18 cellular contexts compared by ENCODE assay signal in the genomic region with DNA sequence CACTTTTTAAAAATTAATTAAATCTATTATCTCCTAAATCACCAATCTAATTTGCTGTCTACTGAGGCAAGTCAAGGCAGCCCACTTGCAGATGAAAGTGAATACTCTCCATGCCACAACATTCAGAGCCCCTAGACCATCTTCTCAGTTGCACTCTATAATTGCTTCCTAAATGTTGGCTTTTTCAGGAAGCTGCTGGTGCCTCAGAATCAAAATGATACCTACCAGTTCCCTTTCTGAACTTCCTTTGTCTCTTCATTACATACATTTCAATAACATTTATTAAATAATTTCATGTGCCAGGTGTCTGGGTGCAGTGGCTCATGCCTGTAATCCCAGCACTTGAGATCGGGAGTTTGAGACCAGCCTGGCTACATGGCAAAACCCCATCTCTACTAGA.
A peak's percentile ranks its signal among the peaks of the same experiment; 100 is the strongest.
DNase-seq lines count a peak whose midpoint lies in the region; ATAC-seq, FAIRE-seq and TF ChIP-seq lines count a peak whose summit lies in the region.
"Had no signal": no experiment of that assay in that cellular context is flagged by ENCODE, and none has a peak within 500 bp of the region (broad histone marks: within the 10 kb centered on the region; RNA-seq: fewer than 3 reads in every experiment).

No MANE protein-coding gene starts in this region.

- H3K36me3 ChIP-seq in GM12878 (ENCODE audit: control insufficient read depth in 2 of 2, insufficient read depth in 2 of 2, low read length in 1 of 2): no peaks in the 10 kb centered on the region

- H3K4me1 ChIP-seq in GM12878 (ENCODE audit: control insufficient read depth, insufficient read depth, low read length): no peaks in the 10 kb centered on the region

- 40% methylated on average over 1 of the region's 1 CpG for WGBS in GM12878 (ENCODE audit: insufficient coverage, insufficient replicate concordance, low lambda C conversion rate, missing lambda C conversion rate)

- no peaks in the 10 kb centered on the region for H4K20me1 ChIP-seq in GM12878 (ENCODE audit: control insufficient read depth, insufficient read depth)

- no peak for TF ChIP-seq CTCF in GM12878 (IDR thresholded peaks at IDR 0.05 in 2 of 3, conservative IDR thresholded peaks at IDR 0.05 in 1 of 3; ENCODE audit: control insufficient read depth in 2 of 3, extremely low read depth in 1 of 3, insufficient read depth in 1 of 3, low read depth in 3 of 3, low read length in 3 of 3)

- no peak overlapping the region for H3K9ac ChIP-seq in GM12878 (ENCODE audit: control insufficient read depth, insufficient read depth, low read length)

- no peaks in the 10 kb centered on the region for H3K79me2 ChIP-seq in GM12878 (ENCODE audit: control insufficient read depth, insufficient read depth, low read length)

- no peaks in the 10 kb centered on the region for H3K9me3 ChIP-seq in GM12878 (replicated peaks; ENCODE audit: control insufficient read depth, insufficient read depth, low read length)

- TF ChIP-seq RAD21 in GM12878 (IDR thresholded peaks at IDR 0.05; ENCODE audit: insufficient read depth, low read depth, low read length): no peak

- TF ChIP-seq EP300 in GM12878 (IDR thresholded peaks at IDR 0.05; ENCODE audit: borderline replicate concordance in 1 of 2, control insufficient read depth in 1 of 2, low read depth in 2 of 2, low read length in 2 of 2): no peak

- H3K4me3 ChIP-seq in GM12878: no peak overlapping the region

- RAD21 ChIA-PET in GM12878 (lab: Charles Lee; ENCODE audit: unreplicated experiment): no interaction called here

- intact Hi-C loops in GM12878 (cut with micrococcal nuclease; ENCODE audit: unreplicated experiment): no loop called here

- H2AFZ ChIP-seq in GM12878 (ENCODE audit: control insufficient read depth, low read depth, low read length): no peak overlapping the region

- H3K27ac ChIP-seq in GM12878 (ENCODE audit: control insufficient read depth, insufficient read depth): no peak overlapping the region
- H3K27ac ChIP-seq: 22Rv1 had no signal

- TF ChIP-seq POLR2A in GM12878 (IDR thresholded peaks at IDR 0.05; ENCODE audit: low read depth, low read length): no peak

- ATAC-seq in GM12878 (no peak), GM21723 (IDR thresholded peaks at IDR 0.05; ENCODE audit: unreplicated experiment) (no peak)

- SMC1A ChIA-PET in GM12878 (lab: Charles Lee; ENCODE audit: uncharacterized antibody, unreplicated experiment): interaction anchor here (0.7 to 1.0 kb wide), 2 partner anchors 60 to 97 kb away, joined by 3 to 5 read pairs; no protein-coding TSS in a partner anchor

- POLR2A ChIA-PET in GM12878 (lab: Charles Lee): no interaction called here

- CTCF ChIA-PET in GM12878 (lab: Yijun Ruan, JAX): interaction anchor here (1.2 kb wide), 1 partner anchor 479 kb away, joined by 3 read pairs; a partner anchor contains a TSS

- in situ Hi-C loops in GM12878 (cut with MboI): no loop called here

- peak; percentile 96 for FAIRE-seq in GM12878 (lab: Jason Lieb, UNC)
- FAIRE-seq: G401.6, H1 had no signal

- peak; percentile 16 for DNase-seq in SIG-M5 treated with dmso at 0.1 percent for 504 hours (lab: John Stamatoyannopoulos, UW; ENCODE audit: unreplicated experiment)
- no peak for DNase-seq in SIG-M5 (lab: John Stamatoyannopoulos, UW)
- peak; percentile 43 for DNase-seq in NOMO-1 treated with dmso at 0.1 percent for 144 hours (lab: John Stamatoyannopoulos, UW; ENCODE audit: unreplicated experiment)
- DNase-seq in GM12878 (ENCODE audit: low read depth, low spot score): no peak
- DNase-seq in AG08395 (ENCODE audit: low spot score): no peak
- no peak for DNase-seq in NCI-H69 (lab: John Stamatoyannopoulos, UW)
- DNase-seq in dedifferentiated amniotic fluid mesenchymal stem cell (ENCODE audit: extremely low spot score): no peak
- DNase-seq: NCI-H1417 treated with DMSO at 0.1 percent for 48 hours, NCI-H1930, NCI-H345, NCI-H524 treated with DMSO at 0.1 percent for 48 hours, OCI-M1, SHP77, SW 1271 had no signal

- no peaks in the 10 kb centered on the region for H3K27me3 ChIP-seq in GM12878 (replicated peaks in 1 of 2; ENCODE audit: control insufficient read depth in 2 of 2, insufficient read depth in 2 of 2, low read length in 1 of 2)

- no TSS peak for BruUV-seq in GM12878 (replicated peaks; lab: Mats Ljungman, UMichigan)

- no peak overlapping the region for H3K4me2 ChIP-seq in GM12878 (ENCODE audit: control insufficient read depth, insufficient read depth)

TF ChIP-seq in GM12878, 131 proteins besides CTCF, POLR2A, EP300 and RAD21:
- no peak for TF ChIP-seq KAT2A (conservative IDR thresholded peaks at IDR 0.05; ENCODE audit: control insufficient read depth, low read depth, low read length)
- TF ChIP-seq HDGF (IDR thresholded peaks at IDR 0.05): no peak
- TF ChIP-seq, protein P1, sequence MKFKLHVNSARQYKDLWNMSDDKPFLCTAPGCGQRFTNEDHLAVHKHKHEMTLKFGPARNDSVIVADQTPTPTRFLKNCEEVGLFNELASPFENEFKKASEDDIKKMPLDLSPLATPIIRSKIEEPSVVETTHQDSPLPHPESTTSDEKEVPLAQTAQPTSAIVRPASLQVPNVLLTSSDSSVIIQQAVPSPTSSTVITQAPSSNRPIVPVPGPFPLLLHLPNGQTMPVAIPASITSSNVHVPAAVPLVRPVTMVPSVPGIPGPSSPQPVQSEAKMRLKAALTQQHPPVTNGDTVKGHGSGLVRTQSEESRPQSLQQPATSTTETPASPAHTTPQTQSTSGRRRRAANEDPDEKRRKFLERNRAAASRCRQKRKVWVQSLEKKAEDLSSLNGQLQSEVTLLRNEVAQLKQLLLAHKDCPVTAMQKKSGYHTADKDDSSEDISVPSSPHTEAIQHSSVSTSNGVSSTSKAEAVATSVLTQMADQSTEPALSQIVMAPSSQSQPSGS (IDR thresholded peaks at IDR 0.05; ENCODE audit: low read length): no peak
- TF ChIP-seq ESRRA (IDR thresholded peaks at IDR 0.05; ENCODE audit: low read length): no peak
- TF ChIP-seq CBFB (IDR thresholded peaks at IDR 0.05; ENCODE audit: low read depth): no peak
- TF ChIP-seq ZNF207 (IDR thresholded peaks at IDR 0.05; ENCODE audit: borderline replicate concordance): no peak
- TF ChIP-seq, protein P2, sequence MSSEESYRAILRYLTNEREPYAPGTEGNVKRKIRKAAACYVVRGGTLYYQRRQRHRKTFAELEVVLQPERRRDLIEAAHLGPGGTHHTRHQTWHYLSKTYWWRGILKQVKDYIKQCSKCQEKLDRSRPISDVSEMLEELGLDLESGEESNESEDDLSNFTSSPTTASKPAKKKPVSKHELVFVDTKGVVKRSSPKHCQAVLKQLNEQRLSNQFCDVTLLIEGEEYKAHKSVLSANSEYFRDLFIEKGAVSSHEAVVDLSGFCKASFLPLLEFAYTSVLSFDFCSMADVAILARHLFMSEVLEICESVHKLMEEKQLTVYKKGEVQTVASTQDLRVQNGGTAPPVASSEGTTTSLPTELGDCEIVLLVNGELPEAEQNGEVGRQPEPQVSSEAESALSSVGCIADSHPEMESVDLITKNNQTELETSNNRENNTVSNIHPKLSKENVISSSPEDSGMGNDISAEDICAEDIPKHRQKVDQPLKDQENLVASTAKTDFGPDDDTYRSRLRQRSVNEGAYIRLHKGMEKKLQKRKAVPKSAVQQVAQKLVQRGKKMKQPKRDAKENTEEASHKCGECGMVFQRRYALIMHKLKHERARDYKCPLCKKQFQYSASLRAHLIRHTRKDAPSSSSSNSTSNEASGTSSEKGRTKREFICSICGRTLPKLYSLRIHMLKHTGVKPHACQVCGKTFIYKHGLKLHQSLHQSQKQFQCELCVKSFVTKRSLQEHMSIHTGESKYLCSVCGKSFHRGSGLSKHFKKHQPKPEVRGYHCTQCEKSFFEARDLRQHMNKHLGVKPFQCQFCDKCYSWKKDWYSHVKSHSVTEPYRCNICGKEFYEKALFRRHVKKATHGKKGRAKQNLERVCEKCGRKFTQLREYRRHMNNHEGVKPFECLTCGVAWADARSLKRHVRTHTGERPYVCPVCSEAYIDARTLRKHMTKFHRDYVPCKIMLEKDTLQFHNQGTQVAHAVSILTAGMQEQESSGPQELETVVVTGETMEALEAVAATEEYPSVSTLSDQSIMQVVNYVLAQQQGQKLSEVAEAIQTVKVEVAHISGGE (CRISPR knock-in tag; IDR thresholded peaks at IDR 0.05): no peak

Comparison
In these comparisons a context has a peak if more than half of its experiments do, and no peak if none do; other contexts are left out.
1. DNase-seq: peak in SIG-M5 treated with dmso at 0.1 percent for 504 hours (single experiment) and NOMO-1 treated with dmso at 0.1 percent for 144 hours (single experiment); none in SIG-M5 (single experiment), GM12878 (single experiment), AG08395 (single experiment), NCI-H69 (single experiment) and dedifferentiated amniotic fluid mesenchymal stem cell (single experiment).